ENCODE assay signal across 9 cellular contexts in the genomic region with DNA sequence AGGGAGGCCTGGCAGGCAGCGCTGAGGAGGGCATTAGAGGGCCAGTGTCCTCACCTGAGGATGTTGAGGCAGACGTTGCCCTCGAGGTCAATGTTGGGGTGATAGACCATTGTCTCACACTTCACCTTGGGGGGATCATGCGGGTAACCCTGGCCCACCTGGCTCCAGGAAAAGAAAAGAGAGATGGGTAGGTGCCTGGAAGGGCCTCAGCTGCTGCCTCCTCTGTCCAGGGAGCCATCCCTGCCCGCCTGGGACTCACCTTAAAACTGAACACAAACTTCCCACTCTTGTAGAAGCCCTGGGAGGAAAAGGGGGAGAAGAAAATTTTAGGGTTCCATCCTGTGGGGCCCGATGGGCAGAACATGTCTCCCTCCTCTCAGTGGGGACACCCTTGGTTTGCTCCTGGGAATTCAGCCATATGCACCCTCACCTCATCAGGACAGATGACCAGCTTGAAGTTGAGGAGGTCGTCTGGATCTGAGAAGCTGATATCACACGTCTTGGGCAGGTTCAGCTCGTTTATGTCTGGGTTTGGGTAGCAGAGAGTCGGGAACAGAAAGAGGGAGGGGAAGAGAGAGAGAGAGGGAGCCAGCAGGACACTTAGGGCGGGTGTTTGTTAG. TPM values are rescaled to one million over a fixed set of nuclear protein-coding genes. Genes with fewer than 3 reads are reported as not detected.
A peak's percentile ranks its signal among the peaks of the same experiment; 100 is the strongest.
DNase-seq lines count a peak whose midpoint lies in the region; ATAC-seq and TF ChIP-seq lines count a peak whose summit lies in the region.
"Had no signal": no experiment of that assay in that cellular context is flagged by ENCODE, and none has a peak within 500 bp of the region (broad histone marks: within the 10 kb centered on the region; RNA-seq: fewer than 3 reads in every experiment).

No MANE protein-coding gene starts in this region.

- ATAC-seq in HG03095 (IDR thresholded peaks at IDR 0.05; ENCODE audit: unreplicated experiment) (no peak), GM19023 (IDR thresholded peaks at IDR 0.05; ENCODE audit: unreplicated experiment) (no peak)

- TF ChIP-seq POLR2A in esophagus squamous epithelium (IDR thresholded peaks at IDR 0.05) = no peak

- H3K36me3 ChIP-seq in SU-DHL-6 (ENCODE audit: low read length) (no peaks in the 10 kb centered on the region), esophagus squamous epithelium (peaks cover 5 to 38% (median 21%) of the 10 kb centered on the region in 3 donors)

- peaks cover 34 to 72% (median 44%) of the 10 kb centered on the region in 3 donors for H3K4me1 ChIP-seq in esophagus squamous epithelium

- H3K27me3 ChIP-seq in SU-DHL-6 (ENCODE audit: low read length) = no peaks in the 10 kb centered on the region
- H3K27me3 ChIP-seq in esophagus squamous epithelium = no peaks in the 10 kb centered on the region

- H3K79me2 ChIP-seq in SU-DHL-6 (ENCODE audit: insufficient read depth, low read length) = peaks cover 29% of the 10 kb centered on the region

- H3K9me3 ChIP-seq in SU-DHL-6 (ENCODE audit: insufficient read depth, low read length) (no peaks in the 10 kb centered on the region), esophagus squamous epithelium (no peaks in the 10 kb centered on the region)

- TF ChIP-seq CTCF in GM12864 (IDR thresholded peaks at IDR 0.05; ENCODE audit: low read depth, low read length, missing control alignments) = no peak
- no peak for TF ChIP-seq CTCF in SU-DHL-6 (IDR thresholded peaks at IDR 0.05; ENCODE audit: insufficient read depth, low read length, poor library complexity, severe bottlenecking)
- no peak for TF ChIP-seq CTCF in esophagus squamous epithelium (IDR thresholded peaks at IDR 0.05)
- no peak for TF ChIP-seq CTCF in retinal pigment epithelial cell (conservative IDR thresholded peaks at IDR 0.05; ENCODE audit: low read depth, low read length)

- no peaks in the 10 kb centered on the region for H3K9me2 ChIP-seq in SU-DHL-6 (replicated peaks; ENCODE audit: insufficient read depth, low read length)

- no peak for DNase-seq in GM12864 (ENCODE audit: low read depth)
- no peak for DNase-seq in esophagus squamous epithelium (lab: John Stamatoyannopoulos, UW)
- DNase-seq in retinal pigment epithelial cell (ENCODE audit: low read depth) = no peak
- no peak for DNase-seq in NCI-H345 (lab: John Stamatoyannopoulos, UW)
- DNase-seq in caudate nucleus (lab: John Stamatoyannopoulos, UW) = no peak
- DNase-seq: NK-92 treated with Interleukin-12 subunit alpha and Interleukin-12 subunit beta, amount 100 ng/mL, for 24 hours had no signal

- H3K4me2 ChIP-seq in SU-DHL-6 (ENCODE audit: low read depth, low read length, poor library complexity, severe bottlenecking) = peak overlapping the region; percentile 90

- H3K9ac ChIP-seq in SU-DHL-6 (ENCODE audit: low read length) = peak overlapping the region; percentile 89

- WGBS in esophagus squamous epithelium, 2 donors = 48 to 57% methylated on average over 11 of the region's 11 CpGs

- no peaks in the 10 kb centered on the region for H4K20me1 ChIP-seq in SU-DHL-6 (ENCODE audit: low read depth, low read length)

- intact Hi-C loops in esophagus squamous epithelium (cut with DNase I) = no loop called here

- peaks cover 64% of the 10 kb centered on the region for H3F3A ChIP-seq in SU-DHL-6 (ENCODE audit: insufficient read depth)

- no peak overlapping the region for H2AFZ ChIP-seq in SU-DHL-6 (ENCODE audit: low read depth, low read length, severe bottlenecking)

- peak overlapping the region; percentile 89 for H3K4me3 ChIP-seq in GM12864 (ENCODE audit: low read depth, low read length)
- peak overlapping the region; percentile 94 for H3K4me3 ChIP-seq in SU-DHL-6 (ENCODE audit: insufficient read depth, low read length, poor library complexity, severe bottlenecking)
- peak overlapping the region; percentile 80 to 92 (median 88) for H3K4me3 ChIP-seq in esophagus squamous epithelium
- peak overlapping the region; percentile 78 for H3K4me3 ChIP-seq in retinal pigment epithelial cell (ENCODE audit: low read length)

- peak overlapping the region; percentile 95 for H3K27ac ChIP-seq in SU-DHL-6 (ENCODE audit: low read depth, low read length)
- peak overlapping the region; percentile 94 to 100 (median 99) for H3K27ac ChIP-seq in esophagus squamous epithelium
- H3K27ac ChIP-seq in caudate nucleus (ENCODE audit: low read depth, low read length) = no peak overlapping the region

RNA-seq across cellular contexts. Expression of gene UBE2M, which starts 1.7 kb away (rescaled TPM):
- 10 to 100 TPM; 22.0 to 37.4 (median 24.7) TPM for total RNA-seq in esophagus squamous epithelium

RNA-seq across cellular contexts. Expression of gene CHMP2A, which starts 1.8 kb away (rescaled TPM):
- total RNA-seq in esophagus squamous epithelium = 10 to 100 TPM; 76.5 to 99.5 (median 86.6) TPM

RNA-seq across cellular contexts. Expression of gene TRIM28, which starts 12.9 kb away (rescaled TPM):
- 100 to 1,000 TPM; 150 to 198 (median 179) TPM for total RNA-seq in esophagus squamous epithelium

RNA-seq across cellular contexts. Expression of gene MZF1, which starts 16.4 kb away (rescaled TPM):
- total RNA-seq in esophagus squamous epithelium = 10 to 100 TPM; 11.8 to 30.9 (median 21.7) TPM

RNA-seq across cellular contexts. Expression of gene ZBTB45, which starts 37.1 kb away (rescaled TPM):
- 10 to 100 TPM in 1 of 4 donors, 1 to 10 TPM in 3; 6.9 to 11.1 (median 8.3) TPM for total RNA-seq in esophagus squamous epithelium
